In genomic region chr17:41810659-41811548, GRCh38 we compare ENCODE assay signal across 7 cellular contexts. TPM values are rescaled to one million over a fixed set of nuclear protein-coding genes. Genes with fewer than 3 reads are reported as not detected.
A peak's percentile ranks its signal among the peaks of the same experiment; 100 is the strongest.
DNase-seq lines count a peak whose midpoint lies in the region; ATAC-seq and TF ChIP-seq lines count a peak whose summit lies in the region.
"Had no signal": no experiment of that assay in that cellular context is flagged by ENCODE, and none has a peak within 500 bp of the region (broad histone marks: within the 10 kb centered on the region; RNA-seq: fewer than 3 reads in every experiment).

No MANE protein-coding gene starts in this region.

- H3K36me3 Mint-ChIP-seq in activated naive CD4-positive, alpha-beta T cell treated with anti-CD3 and anti-CD28 coated beads, Interleukin-2, amount 10 ng/mL, durations not matched to agents 7 days and 5 days = no peaks in the 10 kb centered on the region
- no peaks in the 10 kb centered on the region for H3K36me3 Mint-ChIP-seq in stimulated activated memory B cell treated with anti-CD40 and anti-IgM and Interleukin-4, amounts not matched to agents 10 μg/mL and 1 μg/mL and 100 μg/mL, for 72 hours

- H3K9me3 ChIP-seq in esophagus muscularis mucosa = no peaks in the 10 kb centered on the region

- no peak for TF ChIP-seq CTCF in esophagus muscularis mucosa (IDR thresholded peaks at IDR 0.05)

- H3K4me1 Mint-ChIP-seq in activated naive CD4-positive, alpha-beta T cell treated with anti-CD3 and anti-CD28 coated beads, Interleukin-2, amount 10 ng/mL, durations not matched to agents 7 days and 5 days = peaks cover 17% of the 10 kb centered on the region
- H3K4me1 Mint-ChIP-seq in stimulated activated memory B cell treated with anti-CD40 and anti-IgM and Interleukin-4, amounts not matched to agents 10 μg/mL and 1 μg/mL and 100 μg/mL, for 72 hours = peaks cover 24% of the 10 kb centered on the region

- intact Hi-C loops in esophagus muscularis mucosa (cut with DNase I) = loop anchor here (5.0 kb wide), 1 partner anchor 56 kb away; the partner anchor contains the start of gene KLHL11

- DNase-seq in activated naive CD4-positive, alpha-beta T cell treated with anti-CD3 and anti-CD28 coated beads, Interleukin-2, amount 10 ng/mL, durations not matched to agents 7 days and 5 days = no peak
- DNase-seq in activated naive CD4-positive, alpha-beta T cell treated with Interleukin-2 at 50 U/mL for 16 hours = no peak
- DNase-seq in esophagus muscularis mucosa (ENCODE audit: extremely low spot score) = no peak
- DNase-seq in Kasumi-1 (lab: John Stamatoyannopoulos, UW) = no peak

- WGBS in esophagus muscularis mucosa = 13% methylated on average over 42 of the region's 58 CpGs

- peaks cover 0 to 26% (median 0%) of the 10 kb centered on the region in 4 donors for H3K36me3 ChIP-seq in esophagus muscularis mucosa

- peak overlapping the region; percentile 71 to 84 (median 82) for H3K27ac ChIP-seq in esophagus muscularis mucosa (replicated peaks in 1 of 4)

- peak; percentile 21 for ATAC-seq in stimulated activated memory B cell treated with anti-CD40 and anti-IgM and Interleukin-4, amounts not matched to agents 10 μg/mL and 1 μg/mL and 100 μg/mL, for 72 hours
- no peak for ATAC-seq in HG03025 (IDR thresholded peaks at IDR 0.05; ENCODE audit: low FRiP score, unreplicated experiment)

- TF ChIP-seq EP300 in esophagus muscularis mucosa (IDR thresholded peaks at IDR 0.05) = no peak

- peak overlapping the region; percentile 57 for H3K4me3 Mint-ChIP-seq in activated naive CD4-positive, alpha-beta T cell treated with anti-CD3 and anti-CD28 coated beads, Interleukin-2, amount 10 ng/mL, durations not matched to agents 7 days and 5 days
- peak overlapping the region; percentile 61 for H3K4me3 Mint-ChIP-seq in stimulated activated memory B cell treated with anti-CD40 and anti-IgM and Interleukin-4, amounts not matched to agents 10 μg/mL and 1 μg/mL and 100 μg/mL, for 72 hours

- H3K27ac Mint-ChIP-seq in activated naive CD4-positive, alpha-beta T cell treated with anti-CD3 and anti-CD28 coated beads, Interleukin-2, amount 10 ng/mL, durations not matched to agents 7 days and 5 days = no peak overlapping the region
- H3K27ac Mint-ChIP-seq in stimulated activated memory B cell treated with anti-CD40 and anti-IgM and Interleukin-4, amounts not matched to agents 10 μg/mL and 1 μg/mL and 100 μg/mL, for 72 hours = no peak overlapping the region

- no peaks in the 10 kb centered on the region for H3K9me3 Mint-ChIP-seq in activated naive CD4-positive, alpha-beta T cell treated with anti-CD3 and anti-CD28 coated beads, Interleukin-2, amount 10 ng/mL, durations not matched to agents 7 days and 5 days
- no peaks in the 10 kb centered on the region for H3K9me3 Mint-ChIP-seq in stimulated activated memory B cell treated with anti-CD40 and anti-IgM and Interleukin-4, amounts not matched to agents 10 μg/mL and 1 μg/mL and 100 μg/mL, for 72 hours

- no peaks in the 10 kb centered on the region for H3K27me3 ChIP-seq in esophagus muscularis mucosa

- H3K27me3 Mint-ChIP-seq in activated naive CD4-positive, alpha-beta T cell treated with anti-CD3 and anti-CD28 coated beads, Interleukin-2, amount 10 ng/mL, durations not matched to agents 7 days and 5 days = peaks cover 50% of the 10 kb centered on the region
- H3K27me3 Mint-ChIP-seq in stimulated activated memory B cell treated with anti-CD40 and anti-IgM and Interleukin-4, amounts not matched to agents 10 μg/mL and 1 μg/mL and 100 μg/mL, for 72 hours = peaks cover 39% of the 10 kb centered on the region

- CTCF ChIA-PET in activated naive CD4-positive, alpha-beta T cell treated with anti-CD3 and anti-CD28 coated beads, Interleukin-2, amount 10 ng/mL, durations not matched to agents 7 days and 5 days (lab: Charles Lee) = interaction anchor here (0.8 to 2.7 kb wide), 12 partner anchors 9 to 107 kb away, joined by 3 to 11 read pairs (median 4); partner anchors contain the start of genes ACLY, JUP and KLHL10

- TF ChIP-seq POLR2A in esophagus muscularis mucosa (IDR thresholded peaks at IDR 0.05; ENCODE audit: low read depth) = no peak

- H3K4me1 ChIP-seq in esophagus muscularis mucosa = peaks cover 21 to 54% (median 45%) of the 10 kb centered on the region in 4 donors

- H3K4me3 ChIP-seq in esophagus muscularis mucosa = peak overlapping the region; percentile 70 to 89 (median 80)

RNA-seq across cellular contexts. Expression of gene P3H4, which starts 0.8 kb away (rescaled TPM):
- total RNA-seq in esophagus muscularis mucosa = 10 to 100 TPM in 2 of 4 donors, 1 to 10 TPM in 2; 8.4 to 19.9 (median 14.4) TPM

RNA-seq across cellular contexts. Expression of gene FKBP10, which starts 1.9 kb away (rescaled TPM):
- 10 to 100 TPM; 30.5 to 49.4 (median 33.8) TPM for total RNA-seq in esophagus muscularis mucosa

RNA-seq across cellular contexts. Expression of gene JUP, which starts 24.4 kb away (rescaled TPM):
- 10 to 100 TPM; 24.5 to 56.6 (median 46.4) TPM for total RNA-seq in esophagus muscularis mucosa

RNA-seq across cellular contexts. Expression of gene NT5C3B, which starts 25.1 kb away (rescaled TPM):
- 10 to 100 TPM; 64.8 to 95.6 (median 70.1) TPM for total RNA-seq in esophagus muscularis mucosa

RNA-seq across cellular contexts. Expression of gene KLHL10, which starts 26.7 kb away (rescaled TPM):
- total RNA-seq in esophagus muscularis mucosa = 1 to 10 TPM; 1.7 to 3.0 (median 2.7) TPM
- total RNA-seq: pulmonary artery endothelial cell had no signal
